ENCODE assay signal across 13 cellular contexts in the genomic region with DNA sequence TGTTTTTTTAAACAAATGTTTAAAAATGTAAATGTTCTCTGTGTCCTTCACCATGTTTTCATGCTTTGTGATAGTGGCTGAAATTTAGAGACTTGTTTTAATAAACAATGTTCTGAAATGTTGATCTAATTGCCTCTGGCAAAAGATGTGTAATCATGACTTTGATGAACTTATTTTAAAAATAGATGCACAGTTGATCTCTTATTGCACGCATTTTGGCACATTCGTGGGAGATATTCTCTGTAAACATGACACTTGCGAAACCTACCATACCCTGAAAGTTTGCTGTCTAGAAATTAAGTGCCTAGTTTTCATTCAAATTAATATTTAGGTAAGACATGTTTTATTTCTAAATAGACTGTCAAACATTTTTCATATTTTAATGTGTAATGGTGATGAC.
DNase-seq lines count a peak whose midpoint lies in the region; ATAC-seq and TF ChIP-seq lines count a peak whose summit lies in the region.
"Had no signal": no experiment of that assay in that cellular context is flagged by ENCODE, and none has a peak within 500 bp of the region (broad histone marks: within the 10 kb centered on the region; RNA-seq: fewer than 3 reads in every experiment).

No MANE protein-coding gene starts in this region.

- H3K4me3 Mint-ChIP-seq in T-helper 2 cell treated with Interferon-gamma antibody and Interleukin-4, amounts not matched to agents 5 μg/mL and 100 μg/mL, for 36 hours: no peak overlapping the region
- H3K4me3 Mint-ChIP-seq: nephron had no signal

- ATAC-seq in HG03025 (IDR thresholded peaks at IDR 0.05; ENCODE audit: low FRiP score, unreplicated experiment): no peak

- no peak overlapping the region for H2AFZ ChIP-seq in OCI-LY1 (ENCODE audit: low read length)

- H3K36me3 Mint-ChIP-seq in T-helper 2 cell treated with Interferon-gamma antibody and Interleukin-4, amounts not matched to agents 5 μg/mL and 100 μg/mL, for 36 hours (ENCODE audit: low read depth): no peaks in the 10 kb centered on the region

- H3K4me1 Mint-ChIP-seq in T-helper 2 cell treated with Interferon-gamma antibody and Interleukin-4, amounts not matched to agents 5 μg/mL and 100 μg/mL, for 36 hours (ENCODE audit: low read depth): peaks cover 11% of the 10 kb centered on the region

- intact Hi-C loops in left ventricle myocardium inferior (cut with micrococcal nuclease) (no loop called here), thyroid gland (cut with DNase I) (no loop called here)

- H3K27ac ChIP-seq in OCI-LY1 (ENCODE audit: low read depth, low read length, poor library complexity, severe bottlenecking): peak overlapping the region; percentile 49
- H3K27ac ChIP-seq in left ventricle myocardium inferior (replicated peaks): peak overlapping the region; percentile 89
- peak overlapping the region; percentile 27 to 57 (median 53) for H3K27ac ChIP-seq in thyroid gland

- H3K4me1 ChIP-seq in OCI-LY1 (ENCODE audit: insufficient read depth, low read length, severe bottlenecking): peaks cover 34% of the 10 kb centered on the region
- peaks cover 73% of the 10 kb centered on the region for H3K4me1 ChIP-seq in left ventricle myocardium inferior
- peaks cover 6 to 31% of the 10 kb centered on the region in 2 donors for H3K4me1 ChIP-seq in thyroid gland

- TF ChIP-seq CTCF in OCI-LY1 (IDR thresholded peaks at IDR 0.05; ENCODE audit: low read length) (no peak), left ventricle myocardium inferior (IDR thresholded peaks at IDR 0.05; ENCODE audit: borderline replicate concordance) (no peak), thyroid gland (IDR thresholded peaks at IDR 0.05) (no peak)

- no peak overlapping the region for H3K9ac ChIP-seq in OCI-LY1 (ENCODE audit: low read length)

- H3K27me3 Mint-ChIP-seq in T-helper 2 cell treated with Interferon-gamma antibody and Interleukin-4, amounts not matched to agents 5 μg/mL and 100 μg/mL, for 36 hours (ENCODE audit: low read depth): peaks cover 1% of the 10 kb centered on the region

- no peaks in the 10 kb centered on the region for H3K9me3 Mint-ChIP-seq in T-helper 2 cell treated with Interferon-gamma antibody and Interleukin-4, amounts not matched to agents 5 μg/mL and 100 μg/mL, for 36 hours

- no peaks in the 10 kb centered on the region for H3K9me2 ChIP-seq in OCI-LY1 (ENCODE audit: low read depth, low read length)

- H3K4me2 ChIP-seq in OCI-LY1 (ENCODE audit: low read length): peak overlapping the region; percentile 29

- H3K4me3 ChIP-seq in OCI-LY1 (ENCODE audit: low read depth, low read length, poor library complexity, severe bottlenecking) (no peak overlapping the region), left ventricle myocardium inferior (peak overlapping the region; percentile 37), thyroid gland (replicated peaks in 1 of 3) (no peak overlapping the region)

- H4K20me1 ChIP-seq in OCI-LY1 (ENCODE audit: insufficient read depth, low read length): no peaks in the 10 kb centered on the region

- peaks cover 7% of the 10 kb centered on the region; the same call in 1 of the 2 replicates for H3K79me2 ChIP-seq in OCI-LY1 (ENCODE audit: insufficient read depth, low read length)

- no peak for TF ChIP-seq POLR2A in thyroid gland (IDR thresholded peaks at IDR 0.05)

- H3K36me3 ChIP-seq in OCI-LY1 (ENCODE audit: insufficient read depth, low read length) (peaks cover 6% of the 10 kb centered on the region; the same call in 1 of the 2 replicates), left ventricle myocardium inferior (peaks cover 5% of the 10 kb centered on the region), thyroid gland (no peaks in the 10 kb centered on the region)

- DNase-seq in T-helper 2 cell treated with Interferon-gamma antibody and Interleukin-4, amounts not matched to agents 5 μg/mL and 100 μg/mL, for 36 hours (ENCODE audit: low spot score): no peak
- DNase-seq in T-helper 2 cell (no peak), left ventricle myocardium inferior (no peak), thyroid gland (no peak), medulla oblongata (ENCODE audit: extremely low spot score) (no peak), DMS79 treated with DMSO at 0.1 percent for 48 hours (lab: John Stamatoyannopoulos, UW) (no peak)
- DNase-seq: ACHN; Karpas-422; stimulated activated CD4-positive, alpha-beta T cell treated with anti-CD3 and anti-CD28 coated beads, Interleukin-4, amount 100 ng/mL, for 4 hours; trophoblast cell had no signal

- H3K27me3 ChIP-seq in OCI-LY1 (ENCODE audit: insufficient read depth, low read length): no peaks in the 10 kb centered on the region
- H3K27me3 ChIP-seq in left ventricle myocardium inferior (ENCODE audit: low read depth): no peaks in the 10 kb centered on the region
- H3K27me3 ChIP-seq in thyroid gland: no peaks in the 10 kb centered on the region

- H3K9me3 ChIP-seq in OCI-LY1 (ENCODE audit: low read length) (no peaks in the 10 kb centered on the region), left ventricle myocardium inferior (replicated peaks) (no peaks in the 10 kb centered on the region), thyroid gland (no peaks in the 10 kb centered on the region)

- 51 to 67% methylated on average over 3 of the region's 3 CpGs for WGBS in thyroid gland, 2 donors

- H3K27ac Mint-ChIP-seq in T-helper 2 cell treated with Interferon-gamma antibody and Interleukin-4, amounts not matched to agents 5 μg/mL and 100 μg/mL, for 36 hours: peak overlapping the region; percentile 51

- 0 out of 2 replicates have a peak, but pooled peaks cover 3% of the 10 kb centered on the region for H3F3A ChIP-seq in OCI-LY1 (ENCODE audit: insufficient read depth, low read length)
